8 cellular contexts compared by ENCODE assay signal in genomic region chr22:46738642-46738960, GRCh38. TPM values are rescaled to one million over a fixed set of nuclear protein-coding genes. Genes with fewer than 3 reads are reported as not detected.
DNase-seq lines count a peak whose midpoint lies in the region; ATAC-seq and TF ChIP-seq lines count a peak whose summit lies in the region.

No MANE protein-coding gene starts in this region.

- H3K27ac ChIP-seq in skin epidermis, result peak overlapping the region; percentile 56 to 97 (median 93)

- H3K4me3 ChIP-seq in WI38 (ENCODE audit: low read depth, low read length) (peak overlapping the region; percentile 80), skin epidermis (peak overlapping the region; percentile 56 to 92 (median 74))

- no peak for TF ChIP-seq CTCF in WI38 (IDR thresholded peaks at IDR 0.05; ENCODE audit: low read depth, low read length)

- intact Hi-C loops in left ventricle myocardium superior (cut with micrococcal nuclease), result loop anchor here (10.0 kb wide), 1 partner anchor 54 kb away; no protein-coding TSS in a partner anchor

- DNase-seq in left ventricle myocardium superior (peak; percentile 55), NCI-H2171 (lab: John Stamatoyannopoulos, UW) (no peak), NCI-H226 (no peak), HT-29 (ENCODE audit: low spot score) (no peak)

- ATAC-seq in GM19324 (IDR thresholded peaks at IDR 0.05; ENCODE audit: low FRiP score, unreplicated experiment), result peak; percentile 5
- no peak for ATAC-seq in left ventricle myocardium superior
- ATAC-seq in HG02759 (IDR thresholded peaks at IDR 0.05; ENCODE audit: unreplicated experiment), result no peak

RNA-seq across cellular contexts. Expression of gene CERK, which starts 0.5 kb away (rescaled TPM):
- total RNA-seq in left ventricle myocardium superior, result 87.5 TPM
- 17.1 and 18.6 TPM in 2 replicates for total RNA-seq in HT-29 (2014; rRNA removed; shearing (Covaris generic))

RNA-seq across cellular contexts. Expression of gene TBC1D22A, which starts 23.8 kb away (rescaled TPM):
- total RNA-seq in left ventricle myocardium superior, result 15.8 TPM
- total RNA-seq in HT-29 (2014; rRNA removed; shearing (Covaris generic)), result 13.5 and 23.9 TPM in 2 replicates
